12 cellular contexts compared by ENCODE assay signal in genomic region chr1:237411621-237412020, GRCh38.
DNase-seq lines count a peak whose midpoint lies in the region; ATAC-seq and TF ChIP-seq lines count a peak whose summit lies in the region.
"Had no signal": no experiment of that assay in that cellular context is flagged by ENCODE, and none has a peak within 500 bp of the region (broad histone marks: within the 10 kb centered on the region; RNA-seq: fewer than 3 reads in every experiment).

No MANE protein-coding gene starts in this region.

- TF ChIP-seq CTCF in MCF 10A (IDR thresholded peaks at IDR 0.05; ENCODE audit: unreplicated experiment) (no peak), breast epithelium (IDR thresholded peaks at IDR 0.05) (no peak), neural cell (IDR thresholded peaks at IDR 0.05; ENCODE audit: poor library complexity, severe bottlenecking) (no peak)

- H3K4me2 ChIP-seq in neural cell (ENCODE audit: low read length), result no peak overlapping the region

- TF ChIP-seq POLR2A in breast epithelium (IDR thresholded peaks at IDR 0.05), result no peak

- no peak for TF ChIP-seq RAD21 in neural cell (conservative IDR thresholded peaks at IDR 0.05)

- H3K36me3 Mint-ChIP-seq in MCF 10A (ENCODE audit: insufficient read depth, unreplicated experiment), result no peaks in the 10 kb centered on the region
- H3K36me3 Mint-ChIP-seq in T-cell, result no peaks in the 10 kb centered on the region

- H3K79me2 ChIP-seq in neural cell (replicated peaks; ENCODE audit: insufficient read depth, low read length), result no peaks in the 10 kb centered on the region

- intact Hi-C loops in MCF 10A (cut with micrococcal nuclease), result no loop called here
- intact Hi-C loops in breast epithelium (cut with DNase I; ENCODE audit: low total_unique reads), result no loop called here

- no peaks in the 10 kb centered on the region for H3K9me2 ChIP-seq in neural cell (ENCODE audit: insufficient read depth, low read length)

- CTCF ChIA-PET in MCF 10A (lab: Yijun Ruan, JAX) (interaction anchor here (0.6 to 2.0 kb wide), 6 partner anchors 18 to 738 kb away, joined by 3 to 14 read pairs (median 4); no protein-coding TSS in a partner anchor), T-cell (lab: Charles Lee) (interaction anchor here in 1 of 2 donors (0.9 kb wide), 1 partner anchor 25 kb away, joined by 3 read pairs; no protein-coding TSS in a partner anchor)

- H3K4me1 ChIP-seq in breast epithelium, result no peaks in the 10 kb centered on the region
- H3K4me1 ChIP-seq in HAP-1, result peaks cover 18% of the 10 kb centered on the region

- H3K27ac Mint-ChIP-seq in MCF 10A (ENCODE audit: low read depth, unreplicated experiment) (no peak overlapping the region), T-cell (peak overlapping the region in 1 of 2 donors; percentile 13)
- H3K27ac Mint-ChIP-seq: nephron progenitor cell had no signal

- H3K9me3 ChIP-seq in breast epithelium, result no peaks in the 10 kb centered on the region
- no peaks in the 10 kb centered on the region for H3K9me3 ChIP-seq in HAP-1
- no peaks in the 10 kb centered on the region for H3K9me3 ChIP-seq in neural cell (ENCODE audit: low read length)

- H2AFZ ChIP-seq in neural cell (ENCODE audit: low read depth, low read length), result no peak overlapping the region

- H3K9me3 Mint-ChIP-seq in MCF 10A (ENCODE audit: unreplicated experiment) (peaks cover 10% of the 10 kb centered on the region), T-cell (peaks cover 0 to 10% (median 4%) of the 10 kb centered on the region in 3 donors)
- H3K9me3 Mint-ChIP-seq: nephron progenitor cell had no signal

- POLR2A ChIA-PET in MCF 10A (lab: Yijun Ruan, JAX) (interaction anchor here (1.9 kb wide), 1 partner anchor 18 kb away, joined by 4 read pairs; no protein-coding TSS in a partner anchor), T-cell (lab: Charles Lee) (no interaction called here)

- DNase-seq in MCF 10A (ENCODE audit: unreplicated experiment), result peak; percentile 71
- no peak for DNase-seq in breast epithelium (ENCODE audit: low spot score in 2 of 2)
- peak; percentile 46 to 81 for DNase-seq in HAP-1 (ENCODE audit: low spot score in 2 of 2)
- peak in 18 of 34 experiments; percentile 0 to 38 (median 6) for DNase-seq in T-cell
- DNase-seq in germinal center (ENCODE audit: low spot score), result no peak
- DNase-seq: AML-193, Karpas-422, NCI-H82, nephron progenitor cell had no signal

- no TSS peak for BruUV-seq in MCF 10A (replicated peaks; lab: Mats Ljungman, UMichigan)

- H3K36me3 ChIP-seq in breast epithelium (no peaks in the 10 kb centered on the region), HAP-1 (replicated peaks) (no peaks in the 10 kb centered on the region), neural cell (ENCODE audit: insufficient read depth, low read length) (no peaks in the 10 kb centered on the region)

- ATAC-seq in T-cell (replicated peaks in 1 of 4), result peak; percentile 71 to 94 (median 78)
- ATAC-seq in GM21367 (IDR thresholded peaks at IDR 0.05; ENCODE audit: unreplicated experiment), result no peak
- ATAC-seq in GM21526 (IDR thresholded peaks at IDR 0.05; ENCODE audit: low FRiP score, unreplicated experiment), result no peak

- H3K27me3 ChIP-seq in breast epithelium (no peaks in the 10 kb centered on the region), HAP-1 (ENCODE audit: low read depth) (no peaks in the 10 kb centered on the region), neural cell (ENCODE audit: insufficient read depth, low read depth, low read length) (no peaks in the 10 kb centered on the region)

- H3K27me3 Mint-ChIP-seq in MCF 10A (ENCODE audit: insufficient read depth, unreplicated experiment) (no peaks in the 10 kb centered on the region), T-cell (no peaks in the 10 kb centered on the region)

- no peak overlapping the region for H3K9ac ChIP-seq in neural cell (ENCODE audit: low read length)

- TF ChIP-seq EP300 in neural cell (conservative IDR thresholded peaks at IDR 0.05; ENCODE audit: poor library complexity, severe bottlenecking), result no peak

- H3K4me3 ChIP-seq in breast epithelium (no peak overlapping the region), HAP-1 (no peak overlapping the region), neural cell (ENCODE audit: low read length) (no peak overlapping the region)

- no peaks in the 10 kb centered on the region for H3F3A ChIP-seq in neural cell (ENCODE audit: insufficient read depth, low read length, poor library complexity, severe bottlenecking)

- H3K27ac ChIP-seq in breast epithelium (no peak overlapping the region), neural cell (ENCODE audit: low read length) (peak overlapping the region; percentile 22)

- H3K4me3 Mint-ChIP-seq in MCF 10A (ENCODE audit: unreplicated experiment), result no peak overlapping the region
- H3K4me3 Mint-ChIP-seq in T-cell, result no peak overlapping the region
- H3K4me3 Mint-ChIP-seq: nephron progenitor cell had no signal

- H4K20me1 ChIP-seq in neural cell (ENCODE audit: insufficient read depth), result no peaks in the 10 kb centered on the region

- H3K4me1 Mint-ChIP-seq in MCF 10A (ENCODE audit: insufficient read depth, unreplicated experiment) (no peaks in the 10 kb centered on the region), T-cell (peaks cover 0 to 20% (median 2%) of the 10 kb centered on the region in 3 donors)
- H3K4me1 Mint-ChIP-seq: nephron progenitor cell had no signal

- in situ Hi-C loops in HAP-1 (cut with MboI; ENCODE audit: low sequenced_read_pairs), result no loop called here

TF ChIP-seq in neural cell, 6 proteins besides CTCF, POLR2A, EP300 and RAD21:
- no peak for TF ChIP-seq MXI1 (conservative IDR thresholded peaks at IDR 0.05; ENCODE audit: poor library complexity, severe bottlenecking)
- TF ChIP-seq POLR2AphosphoS5 (IDR thresholded peaks at IDR 0.05), result no peak
- TF ChIP-seq SMC3 (conservative IDR thresholded peaks at IDR 0.05; ENCODE audit: poor library complexity), result no peak
- no peak for TF ChIP-seq EZH2 (IDR thresholded peaks at IDR 0.05; ENCODE audit: borderline replicate concordance, insufficient read depth, low read length, poor library complexity, severe bottlenecking)
- no peak for TF ChIP-seq REST (IDR thresholded peaks at IDR 0.05; ENCODE audit: borderline replicate concordance)
- no peak for TF ChIP-seq TAF1 (IDR thresholded peaks at IDR 0.05; ENCODE audit: low read depth)

Comparison
In these comparisons a context has a peak if more than half of its experiments do, and no peak if none do; other contexts are left out.
1. DNase-seq: peak in MCF 10A (single experiment), HAP-1 (2 of 2) and T-cell (18 of 34); none in breast epithelium (0 of 2) and germinal center (single experiment).
2. ATAC-seq: peak in T-cell (4 of 4); none in GM21367 (single experiment) and GM21526 (single experiment).